8 cellular contexts compared by ENCODE assay signal in the genomic region with DNA sequence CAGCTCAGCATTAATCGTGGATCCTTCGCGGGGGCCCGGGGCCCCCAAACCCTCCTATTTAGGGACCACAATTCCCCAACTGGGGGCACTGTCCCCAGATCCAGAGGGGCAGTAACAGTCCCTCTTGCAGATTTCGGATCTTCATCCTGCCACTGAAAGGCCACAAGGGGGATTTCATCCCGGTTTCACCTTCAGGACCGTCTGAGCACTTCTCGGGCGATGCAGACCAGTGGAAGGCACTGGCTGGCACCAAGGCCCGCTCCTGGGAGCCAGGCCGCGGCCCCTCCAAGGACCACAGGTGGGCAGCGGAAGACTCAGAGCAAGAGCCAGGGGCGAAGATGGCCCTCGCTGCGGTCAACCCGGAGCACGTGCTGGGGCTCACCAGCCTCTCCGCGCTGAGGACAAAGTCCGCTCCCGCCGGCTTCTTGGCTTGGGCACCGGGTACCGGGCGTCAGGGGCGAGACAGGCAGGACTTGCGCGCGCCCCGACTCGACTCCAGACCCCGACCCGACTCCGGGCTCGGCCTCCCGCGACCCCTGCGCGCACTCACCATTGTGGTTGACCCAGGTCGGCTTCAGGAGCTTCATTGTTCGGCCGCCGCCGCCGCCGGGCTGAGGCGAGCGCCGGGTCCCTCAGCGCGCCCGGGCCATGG. TPM values are rescaled to one million over a fixed set of nuclear protein-coding genes. Genes with fewer than 3 reads are reported as not detected.
DNase-seq lines count a peak whose midpoint lies in the region; ATAC-seq and TF ChIP-seq lines count a peak whose summit lies in the region.

No MANE protein-coding gene starts in this region.

- H3K27ac ChIP-seq in SJSA1 (0 out of 2 replicates have a peak overlapping the region, but pooled peaks have one; percentile 4), lung (ENCODE audit: low read depth in 1 of 2, low read length in 1 of 2) (peak overlapping the region; percentile 88 to 99), thyroid gland (peak overlapping the region; percentile 80 to 98 (median 89))

- TF ChIP-seq CTCF in lung (IDR thresholded peaks at IDR 0.05; ENCODE audit: control extremely low read depth, extremely low read depth) (no peak), thyroid gland (IDR thresholded peaks at IDR 0.05) (no peak)

- peaks cover 47% of the 10 kb centered on the region for H3K36me3 ChIP-seq in SJSA1
- peaks cover 6 to 12% of the 10 kb centered on the region in 2 donors for H3K36me3 ChIP-seq in lung (ENCODE audit: control insufficient read depth in 2 of 2, insufficient read depth in 2 of 2, low read length in 2 of 2)
- peaks cover 0 to 11% of the 10 kb centered on the region in 2 donors for H3K36me3 ChIP-seq in thyroid gland

- CTCF ChIA-PET in HEK293T (lab: Yijun Ruan, JAX), result no interaction called here

- ATAC-seq in lung (ENCODE audit: insufficient read depth, low FRiP score) (no peak), GM21717 (IDR thresholded peaks at IDR 0.05; ENCODE audit: unreplicated experiment) (no peak), GM21515 (IDR thresholded peaks at IDR 0.05; ENCODE audit: unreplicated experiment) (no peak)

- H3K27me3 Mint-ChIP-seq in dendritic cell treated with granulocyte-macrophage colony-stimulating factor and Interleukin-4, amounts not matched to agents 40 ng/mL and 50 ng/mL, for 4 days, result no peaks in the 10 kb centered on the region

- peak overlapping the region; percentile 83 for H3K4me3 Mint-ChIP-seq in dendritic cell treated with granulocyte-macrophage colony-stimulating factor and Interleukin-4, amounts not matched to agents 40 ng/mL and 50 ng/mL, for 4 days

- peaks cover 42% of the 10 kb centered on the region for H3K36me3 Mint-ChIP-seq in dendritic cell treated with granulocyte-macrophage colony-stimulating factor and Interleukin-4, amounts not matched to agents 40 ng/mL and 50 ng/mL, for 4 days (ENCODE audit: low read depth)

- peaks cover 59% of the 10 kb centered on the region for H3K4me1 Mint-ChIP-seq in dendritic cell treated with granulocyte-macrophage colony-stimulating factor and Interleukin-4, amounts not matched to agents 40 ng/mL and 50 ng/mL, for 4 days (ENCODE audit: low read depth)

- H3K4me1 ChIP-seq in SJSA1 (replicated peaks) (peaks cover 24% of the 10 kb centered on the region), lung (ENCODE audit: control insufficient read depth in 2 of 2, insufficient read depth in 2 of 2, low read length in 2 of 2) (peaks cover 5 to 12% of the 10 kb centered on the region in 2 donors), thyroid gland (peaks cover 45 to 52% of the 10 kb centered on the region in 2 donors)

- H3K27ac Mint-ChIP-seq in dendritic cell treated with granulocyte-macrophage colony-stimulating factor and Interleukin-4, amounts not matched to agents 40 ng/mL and 50 ng/mL, for 4 days, result peak overlapping the region; percentile 97

- intact Hi-C loops in dendritic cell treated with granulocyte-macrophage colony-stimulating factor and Interleukin-4, amounts not matched to agents 40 ng/mL and 50 ng/mL, for 4 days (cut with micrococcal nuclease), result loop anchor here (10.0 kb wide), 1 partner anchor 136 kb away; the partner anchor contains the start of gene CLTCL1
- intact Hi-C loops in thyroid gland (cut with DNase I), result loop anchor here (5.0 to 10.0 kb wide), 3 partner anchors 76 to 286 kb away; partner anchors contain the start of genes ESS2 and SLC25A1

- WGBS in lung, 2 donors, result 0 to 1% methylated on average over 41 to 53 of the region's 53 CpGs
- 0 to 2% methylated on average over 5 to 17 of the region's 53 CpGs for WGBS in thyroid gland, 2 donors

- H3K4me3 ChIP-seq in SJSA1 (peak overlapping the region; percentile 60), lung (peak overlapping the region; percentile 95), thyroid gland (replicated peaks in 1 of 3) (peak overlapping the region; percentile 19 to 91 (median 76))

- H3K9me3 Mint-ChIP-seq in dendritic cell treated with granulocyte-macrophage colony-stimulating factor and Interleukin-4, amounts not matched to agents 40 ng/mL and 50 ng/mL, for 4 days, result no peaks in the 10 kb centered on the region

- H3K9me3 ChIP-seq in SJSA1 (replicated peaks), result 0 out of 2 replicates have a peak, but pooled peaks cover 3% of the 10 kb centered on the region
- H3K9me3 ChIP-seq in lung (ENCODE audit: control insufficient read depth in 2 of 2, insufficient read depth in 1 of 2, low read length in 1 of 2), result no peaks in the 10 kb centered on the region
- H3K9me3 ChIP-seq in thyroid gland, result no peaks in the 10 kb centered on the region

- TF ChIP-seq POLR2A in thyroid gland (IDR thresholded peaks at IDR 0.05), result no peak

- H3K27me3 ChIP-seq in SJSA1 (replicated peaks), result no peaks in the 10 kb centered on the region
- no peaks in the 10 kb centered on the region for H3K27me3 ChIP-seq in lung (ENCODE audit: control insufficient read depth, insufficient read depth)
- no peaks in the 10 kb centered on the region for H3K27me3 ChIP-seq in thyroid gland

- peak; percentile 46 for DNase-seq in EH (ENCODE audit: low read depth)
- peak; percentile 45 for DNase-seq in HEK293T (ENCODE audit: extremely low spot score)
- peak in 1 of 2 experiments; percentile 49 for DNase-seq in SJSA1 (ENCODE audit: low read depth in 1 of 2, low spot score in 2 of 2)
- DNase-seq in lung (ENCODE audit: low spot score), result peak; percentile 37
- DNase-seq in thyroid gland, result peak; percentile 36 to 39

- POLR2A ChIA-PET in HEK293T (lab: Yijun Ruan, JAX), result interaction anchor here (0.6 to 2.8 kb wide), 13 partner anchors 10 to 252 kb away, joined by 3 to 20 read pairs (median 4); partner anchors contain the start of genes C22orf39, CDC45, CLTCL1 and SLC25A1

TF ChIP-seq in HEK293T, 16 proteins besides CTCF, POLR2A, EP300 and RAD21:
- TF ChIP-seq FOXK2 (IDR thresholded peaks at IDR 0.05), result no peak
- no peak for TF ChIP-seq CTBP1 (IDR thresholded peaks at IDR 0.05; ENCODE audit: borderline replicate concordance)
- TF ChIP-seq L3MBTL2 (conservative IDR thresholded peaks at IDR 0.05), result peak; percentile 63
- TF ChIP-seq ARNT (IDR thresholded peaks at IDR 0.05), result no peak

RNA-seq across cellular contexts. Expression of gene HIRA, which starts 0.5 kb away (rescaled TPM):
- 7.7 and 17.2 TPM in 2 replicates for total RNA-seq in SJSA1 (2014; rRNA removed; shearing (Covaris generic))
- 10 to 100 TPM; 15.8 to 27.2 TPM for total RNA-seq in lung
- polyA plus RNA-seq in lung, result 10 to 100 TPM in 1 of 2 donors, 1 to 10 TPM in 1; 7.5 to 18.8 TPM
- 100 to 1,000 TPM in 2 of 4 donors, 10 to 100 TPM in 2; 63.8 to 139 (median 107) TPM for total RNA-seq in thyroid gland

RNA-seq across cellular contexts. Expression of gene MRPL40, which starts 1.3 kb away (rescaled TPM):
- 54.3 and 65.2 TPM in 2 replicates for total RNA-seq in SJSA1 (2014; rRNA removed; shearing (Covaris generic))
- 10 to 100 TPM; 17.0 to 34.0 TPM for total RNA-seq in lung
- polyA plus RNA-seq in lung, result 10 to 100 TPM; 30.5 to 61.4 TPM
- total RNA-seq in thyroid gland, result 10 to 100 TPM; 37.5 to 69.3 (median 48.7) TPM

RNA-seq across cellular contexts. Expression of gene C22orf39, which starts 16.5 kb away (rescaled TPM):
- 42.7 and 43.2 TPM in 2 replicates for total RNA-seq in SJSA1 (2014; rRNA removed; shearing (Covaris generic))
- total RNA-seq in lung (10 to 100 TPM; 24.2 to 32.3 TPM), thyroid gland (10 to 100 TPM; 66.9 to 90.0 (median 83.1) TPM)
- polyA plus RNA-seq in lung, result 10 to 100 TPM; 24.8 to 39.9 TPM

RNA-seq across cellular contexts. Expression of gene UFD1, which starts 48.0 kb away (rescaled TPM):
- 128 and 158 TPM in 2 replicates for total RNA-seq in SJSA1 (2014; rRNA removed; shearing (Covaris generic))
- total RNA-seq in lung (10 to 100 TPM; 23.1 to 67.7 TPM), thyroid gland (10 to 100 TPM; 29.3 to 52.7 (median 44.2) TPM)
- 100 to 1,000 TPM in 1 of 2 donors, 10 to 100 TPM in 1; 72.3 to 111 TPM for polyA plus RNA-seq in lung

RNA-seq across cellular contexts. Expression of gene CDC45, which starts 48.7 kb away (rescaled TPM):
- 59.6 and 72.5 TPM in 2 replicates for total RNA-seq in SJSA1 (2014; rRNA removed; shearing (Covaris generic))
- total RNA-seq in lung (1 to 10 TPM; 2.1 to 4.0 TPM), thyroid gland (1 to 10 TPM in 2 of 4 donors, under 1 TPM in 1, not detected in 1; 0.24 to 1.9 (median 1.7) TPM)
- 1 to 10 TPM; 2.1 to 6.8 TPM for polyA plus RNA-seq in lung

Comparison
In these comparisons a context has a peak if more than half of its experiments do, and no peak if none do; other contexts are left out.
1. H3K27ac ChIP-seq: peak in every context shown above with its lines; median percentile 94 in lung; 89 in thyroid gland; 4 in SJSA1.